8 cellular contexts compared by ENCODE assay signal in genomic region chr9:42743030-42743813, GRCh38.
DNase-seq lines count a peak whose midpoint lies in the region; ATAC-seq and TF ChIP-seq lines count a peak whose summit lies in the region.
"Not testable (repeated sequence)": the region's sequence is repeated elsewhere in the genome, so short reads cannot be mapped to it uniquely, and the experiment has no call there.

No MANE protein-coding gene starts in this region.

- H3K9me3 Mint-ChIP-seq in T-helper 2 cell treated with Interferon-gamma antibody and Interleukin-4, amounts not matched to agents 5 μg/mL and 100 μg/mL, for 36 hours; activated naive CD8-positive, alpha-beta T cell treated with anti-CD3 and anti-CD28 coated beads, Interleukin-2, amount 50 U/mL, for 24 hours; glutamatergic neuron (ENCODE audit: unreplicated experiment): not testable (repeated sequence)

- H3K27ac Mint-ChIP-seq in T-helper 2 cell treated with Interferon-gamma antibody and Interleukin-4, amounts not matched to agents 5 μg/mL and 100 μg/mL, for 36 hours; activated naive CD8-positive, alpha-beta T cell treated with anti-CD3 and anti-CD28 coated beads, Interleukin-2, amount 50 U/mL, for 24 hours; glutamatergic neuron (ENCODE audit: unreplicated experiment): not testable (repeated sequence)

- peak; percentile 66 for ATAC-seq in HG02870 (IDR thresholded peaks at IDR 0.05; ENCODE audit: unreplicated experiment)
- not testable (repeated sequence) for ATAC-seq in activated naive CD8-positive, alpha-beta T cell treated with anti-CD3 and anti-CD28 coated beads, Interleukin-2, amount 50 U/mL, for 24 hours

- H3K4me1 Mint-ChIP-seq in T-helper 2 cell treated with Interferon-gamma antibody and Interleukin-4, amounts not matched to agents 5 μg/mL and 100 μg/mL, for 36 hours (ENCODE audit: low read depth); activated naive CD8-positive, alpha-beta T cell treated with anti-CD3 and anti-CD28 coated beads, Interleukin-2, amount 50 U/mL, for 24 hours; glutamatergic neuron (ENCODE audit: low read depth, unreplicated experiment): not testable (repeated sequence)

- TF ChIP-seq CTCF in glutamatergic neuron (IDR thresholded peaks at IDR 0.05; ENCODE audit: partially characterized antibody, unreplicated experiment) = peak; percentile 95

- DNase-seq in Daoy (ENCODE audit: low read depth) (peak; percentile 92), NCI-H2081 (lab: John Stamatoyannopoulos, UW) (peak; percentile 65 to 66), glutamatergic neuron (peak; percentile 89), non-pigmented ciliary epithelial cell (ENCODE audit: low read depth) (peak; percentile 23)
- DNase-seq in T-helper 2 cell treated with Interferon-gamma antibody and Interleukin-4, amounts not matched to agents 5 μg/mL and 100 μg/mL, for 36 hours (ENCODE audit: low spot score) = peak; percentile 41
- DNase-seq in activated naive CD8-positive, alpha-beta T cell treated with anti-CD3 and anti-CD28 coated beads, Interleukin-2, amount 50 U/mL, for 24 hours = peak; percentile 65
- peak in 5 of 6 experiments; percentile 11 to 60 (median 35) for DNase-seq in stimulated activated naive CD4-positive, alpha-beta T cell (lab: John Stamatoyannopoulos, UW)

- not testable (repeated sequence) for H3K36me3 Mint-ChIP-seq in T-helper 2 cell treated with Interferon-gamma antibody and Interleukin-4, amounts not matched to agents 5 μg/mL and 100 μg/mL, for 36 hours (ENCODE audit: low read depth); activated naive CD8-positive, alpha-beta T cell treated with anti-CD3 and anti-CD28 coated beads, Interleukin-2, amount 50 U/mL, for 24 hours (ENCODE audit: low read depth); glutamatergic neuron (ENCODE audit: unreplicated experiment)

- H3K4me3 Mint-ChIP-seq in T-helper 2 cell treated with Interferon-gamma antibody and Interleukin-4, amounts not matched to agents 5 μg/mL and 100 μg/mL, for 36 hours; activated naive CD8-positive, alpha-beta T cell treated with anti-CD3 and anti-CD28 coated beads, Interleukin-2, amount 50 U/mL, for 24 hours; glutamatergic neuron (ENCODE audit: unreplicated experiment): not testable (repeated sequence)

- H3K27me3 Mint-ChIP-seq in T-helper 2 cell treated with Interferon-gamma antibody and Interleukin-4, amounts not matched to agents 5 μg/mL and 100 μg/mL, for 36 hours (ENCODE audit: low read depth); activated naive CD8-positive, alpha-beta T cell treated with anti-CD3 and anti-CD28 coated beads, Interleukin-2, amount 50 U/mL, for 24 hours; glutamatergic neuron (ENCODE audit: unreplicated experiment): not testable (repeated sequence)

Comparison
In these comparisons a context has a peak if more than half of its experiments do, and no peak if none do; other contexts are left out.
1. DNase-seq: peak in every context shown above with its lines; median percentile 92 in Daoy; 89 in glutamatergic neuron; 66 in NCI-H2081; 65 in activated naive CD8-positive, alpha-beta T cell treated with anti-CD3 and anti-CD28 coated beads, Interleukin-2, amount 50 U/mL, for 24 hours; 41 in T-helper 2 cell treated with Interferon-gamma antibody and Interleukin-4, amounts not matched to agents 5 μg/mL and 100 μg/mL, for 36 hours; 35 in stimulated activated naive CD4-positive, alpha-beta T cell; 23 in non-pigmented ciliary epithelial cell.